Comparison of ENCODE assay signal across 1 cellular context in the genomic region with DNA sequence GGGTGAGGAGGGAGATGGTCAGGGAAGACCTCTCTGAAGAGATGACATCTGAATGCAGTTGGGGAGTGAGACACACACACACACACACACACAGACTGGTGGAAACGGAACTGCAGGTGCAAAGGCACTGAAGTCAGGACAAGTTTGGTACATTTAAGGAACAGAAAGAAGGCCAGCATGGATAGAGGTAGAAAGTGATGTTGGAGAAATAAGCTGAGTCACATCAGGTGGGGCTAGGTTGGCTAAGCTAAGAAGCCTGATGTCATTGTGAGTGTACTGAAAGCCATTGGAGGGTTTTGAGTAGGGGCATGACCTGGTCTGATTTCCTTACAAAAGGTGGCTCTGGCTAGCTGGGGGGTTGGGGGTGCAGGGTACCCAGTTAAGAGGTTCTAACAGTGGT.
TF ChIP-seq lines count a peak whose summit lies in the region.

No MANE protein-coding gene starts in this region.

TF ChIP-seq in IMR-90, 13 proteins besides CTCF, POLR2A, EP300 and RAD21 (continued from another document):
- TF ChIP-seq NFE2L2 (IDR thresholded peaks at IDR 0.05; ENCODE audit: low read depth, low read length): 0 out of 2 replicates have a peak, but pooled peaks have one; percentile 21
- TF ChIP-seq MAFK (IDR thresholded peaks at IDR 0.05; ENCODE audit: low read depth, low read length): no peak
- TF ChIP-seq, protein P1, sequence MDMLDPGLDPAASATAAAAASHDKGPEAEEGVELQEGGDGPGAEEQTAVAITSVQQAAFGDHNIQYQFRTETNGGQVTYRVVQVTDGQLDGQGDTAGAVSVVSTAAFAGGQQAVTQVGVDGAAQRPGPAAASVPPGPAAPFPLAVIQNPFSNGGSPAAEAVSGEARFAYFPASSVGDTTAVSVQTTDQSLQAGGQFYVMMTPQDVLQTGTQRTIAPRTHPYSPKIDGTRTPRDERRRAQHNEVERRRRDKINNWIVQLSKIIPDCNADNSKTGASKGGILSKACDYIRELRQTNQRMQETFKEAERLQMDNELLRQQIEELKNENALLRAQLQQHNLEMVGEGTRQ (IDR thresholded peaks at IDR 0.05; ENCODE audit: low read depth, low read length): no peak
